Comparison of ENCODE assay signal across 11 cellular contexts in the genomic region with DNA sequence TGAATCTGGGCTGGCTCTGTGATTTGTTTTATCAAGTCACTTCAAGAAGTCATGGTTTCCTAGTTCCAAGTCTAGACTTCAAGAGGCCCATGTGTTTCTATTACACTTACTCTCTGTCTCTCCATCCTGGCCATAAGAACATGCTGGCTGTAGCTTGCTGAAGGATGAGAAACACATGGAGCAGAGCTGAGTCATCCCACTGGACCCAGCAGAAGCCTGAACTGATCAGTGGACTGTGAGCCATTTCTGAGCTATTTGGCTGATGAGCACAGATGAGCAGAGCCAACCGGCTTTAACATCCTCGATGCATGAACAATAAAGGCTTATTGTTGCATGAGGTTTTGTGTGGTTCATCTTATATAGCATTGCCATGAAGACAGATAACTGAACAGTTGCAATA.
DNase-seq lines count a peak whose midpoint lies in the region; ATAC-seq lines count a peak whose summit lies in the region.
"Had no signal": no experiment of that assay in that cellular context is flagged by ENCODE, and none has a peak within 500 bp of the region (broad histone marks: within the 10 kb centered on the region; RNA-seq: fewer than 3 reads in every experiment).

No MANE protein-coding gene starts in this region.

- no peaks in the 10 kb centered on the region for H3K9me3 ChIP-seq in skeletal muscle tissue (ENCODE audit: control insufficient read depth in 3 of 3, low read length in 3 of 3)
- H3K9me3 ChIP-seq in effector memory CD4-positive, alpha-beta T cell (ENCODE audit: control insufficient read depth, low read length): no peaks in the 10 kb centered on the region
- H3K9me3 ChIP-seq: tibial nerve had no signal

- peak; percentile 89 for ATAC-seq in left ventricle myocardium superior

- intact Hi-C loops in left ventricle myocardium superior (cut with micrococcal nuclease): no loop called here

- peak overlapping the region; percentile 53 for H3K27ac ChIP-seq in skeletal muscle tissue (ENCODE audit: low read depth, low read length)
- no peak overlapping the region for H3K27ac ChIP-seq in effector memory CD4-positive, alpha-beta T cell (ENCODE audit: insufficient read depth, low read length, poor library complexity, severe bottlenecking)
- H3K27ac ChIP-seq: tibial nerve, VCaP had no signal

- H3K4me1 ChIP-seq in skeletal muscle tissue (ENCODE audit: control insufficient read depth in 3 of 3, insufficient read depth in 3 of 3, low read length in 3 of 3): peaks cover 0 to 4% (median 0%) of the 10 kb centered on the region in 3 donors
- H3K4me1 ChIP-seq in effector memory CD4-positive, alpha-beta T cell (ENCODE audit: control insufficient read depth, insufficient read depth, low read length, poor library complexity, severe bottlenecking): no peaks in the 10 kb centered on the region

- peaks cover 0 to 3% (median 0%) of the 10 kb centered on the region in 3 donors for H3K27me3 ChIP-seq in skeletal muscle tissue (ENCODE audit: control insufficient read depth in 3 of 3, insufficient read depth in 3 of 3, low read length in 3 of 3)
- H3K27me3 ChIP-seq in effector memory CD4-positive, alpha-beta T cell (replicated peaks; ENCODE audit: control insufficient read depth, insufficient read depth, low read length, poor library complexity, severe bottlenecking): no peaks in the 10 kb centered on the region
- H3K27me3 ChIP-seq: tibial nerve had no signal

- peak; percentile 58 for DNase-seq in GOT3 (lab: John Stamatoyannopoulos, UW)
- peak; percentile 76 for DNase-seq in astrocyte of the hippocampus (ENCODE audit: low read depth, low spot score)
- peak; percentile 27 for DNase-seq in left ventricle myocardium superior
- no peak for DNase-seq in SKM-1 treated with dmso at 0.1 percent for 144 hours (lab: John Stamatoyannopoulos, UW; ENCODE audit: unreplicated experiment)
- DNase-seq in NCI-H2171 (lab: John Stamatoyannopoulos, UW): no peak
- DNase-seq in DMS79 (lab: John Stamatoyannopoulos, UW): no peak
- DNase-seq in effector memory CD4-positive, alpha-beta T cell: no peak
- DNase-seq: activated naive CD4-positive, alpha-beta T cell had no signal

- H3K4me3 ChIP-seq in skeletal muscle tissue (ENCODE audit: low read length in 3 of 3): no peak overlapping the region
- H3K4me3 ChIP-seq in effector memory CD4-positive, alpha-beta T cell (ENCODE audit: insufficient read depth, low read depth, low read length, poor library complexity, severe bottlenecking): no peak overlapping the region
- H3K4me3 ChIP-seq: tibial nerve had no signal

- H3K36me3 ChIP-seq in skeletal muscle tissue (ENCODE audit: control insufficient read depth in 3 of 3, insufficient read depth in 3 of 3, low read length in 3 of 3): no peaks in the 10 kb centered on the region
- H3K36me3 ChIP-seq in effector memory CD4-positive, alpha-beta T cell (ENCODE audit: control insufficient read depth, insufficient read depth, low read length): no peaks in the 10 kb centered on the region
- H3K36me3 ChIP-seq: tibial nerve had no signal

- H3K9ac ChIP-seq in skeletal muscle tissue (ENCODE audit: low read depth in 1 of 3, low read length in 3 of 3): no peak overlapping the region

Comparison
In these comparisons a context has a peak if more than half of its experiments do, and no peak if none do; other contexts are left out.
1. DNase-seq: peak in GOT3 (single experiment), astrocyte of the hippocampus (single experiment) and left ventricle myocardium superior (single experiment); none in SKM-1 treated with dmso at 0.1 percent for 144 hours (single experiment), NCI-H2171 (single experiment), DMS79 (single experiment) and effector memory CD4-positive, alpha-beta T cell (0 of 3).